In genomic region chrX:9829308-9830267, GRCh38 we compare ENCODE assay signal across 10 cellular contexts. TPM values are rescaled to one million over a fixed set of nuclear protein-coding genes. Genes with fewer than 3 reads are reported as not detected.
DNase-seq lines count a peak whose midpoint lies in the region; ATAC-seq, FAIRE-seq and TF ChIP-seq lines count a peak whose summit lies in the region.
"Had no signal": no experiment of that assay in that cellular context is flagged by ENCODE, and none has a peak within 500 bp of the region (broad histone marks: within the 10 kb centered on the region; RNA-seq: fewer than 3 reads in every experiment).

No MANE protein-coding gene starts in this region.

- H2AFZ ChIP-seq in PC-3 (ENCODE audit: low read length), result no peak overlapping the region; the same call in 1 of the 2 replicates
- H2AFZ ChIP-seq in mesenchymal stem cell (ENCODE audit: low read depth, low read length), result no peak overlapping the region

- H4K91ac ChIP-seq in mesenchymal stem cell (ENCODE audit: low read length), result peak overlapping the region; percentile 61

- ATAC-seq in GM18873 (IDR thresholded peaks at IDR 0.05; ENCODE audit: low FRiP score, unreplicated experiment), result peak; percentile 92
- ATAC-seq in HG02623 (IDR thresholded peaks at IDR 0.05; ENCODE audit: unreplicated experiment), result peak; percentile 93
- peak; percentile 93 for ATAC-seq in PC-3
- no peak for ATAC-seq in left lobe of liver
- ATAC-seq in psoas muscle, result no peak
- ATAC-seq: K562 had no signal

- H3K9me2 ChIP-seq in PC-3 (replicated peaks; ENCODE audit: low read length), result no peaks in the 10 kb centered on the region

- H3K9ac ChIP-seq in PC-3 (ENCODE audit: low read length) (no peak overlapping the region), mesenchymal stem cell (ENCODE audit: low read length) (no peak overlapping the region)

- peaks cover 14% of the 10 kb centered on the region for H3K4me1 ChIP-seq in PC-3 (ENCODE audit: insufficient read depth, low read length)
- peaks cover 33% of the 10 kb centered on the region for H3K4me1 ChIP-seq in mesenchymal stem cell (ENCODE audit: control insufficient read depth, insufficient read depth, low read depth, low read length)
- no peaks in the 10 kb centered on the region for H3K4me1 ChIP-seq in psoas muscle

- no peak overlapping the region for H2BK15ac ChIP-seq in mesenchymal stem cell (ENCODE audit: low read depth, poor library complexity, severe bottlenecking)

- no peak for FAIRE-seq in frontal cortex (lab: Jason Lieb, UNC)
- FAIRE-seq: colon, K562 had no signal

- peak overlapping the region in 1 of 2 experiments; percentile 72 for H2BK12ac ChIP-seq in mesenchymal stem cell (ENCODE audit: low read length in 2 of 2)

- no peaks in the 10 kb centered on the region for H4K20me1 ChIP-seq in PC-3 (ENCODE audit: low read length)

- peak overlapping the region; percentile 61 for H2BK120ac ChIP-seq in mesenchymal stem cell (ENCODE audit: low read depth, low read length)

- H3K79me2 ChIP-seq in PC-3 (ENCODE audit: low read length), result 0 out of 2 replicates have a peak, but pooled peaks cover 5% of the 10 kb centered on the region

- no peak overlapping the region for H3K23ac ChIP-seq in mesenchymal stem cell (ENCODE audit: low read length in 2 of 2)

- H3K18ac ChIP-seq in mesenchymal stem cell (ENCODE audit: low read depth in 1 of 2, low read length in 2 of 2), result no peak overlapping the region

- peak overlapping the region; percentile 48 for H3K4me2 ChIP-seq in PC-3 (ENCODE audit: low read length)
- H3K4me2 ChIP-seq in mesenchymal stem cell (ENCODE audit: low read length, poor library complexity, severe bottlenecking), result no peak overlapping the region

- DNase-seq in PC-3 (peak; percentile 93), mesenchymal stem cell (peak; percentile 83), frontal cortex (ENCODE audit: low spot score in 2 of 2) (no peak), left lobe of liver (ENCODE audit: low spot score) (no peak), psoas muscle (no peak), NCI-H1048 (lab: John Stamatoyannopoulos, UW) (no peak)

- H3K27me3 ChIP-seq in PC-3 (ENCODE audit: low read length), result no peaks in the 10 kb centered on the region
- peaks cover 0 to 4% of the 10 kb centered on the region in 2 experiments for H3K27me3 ChIP-seq in mesenchymal stem cell (ENCODE audit: control insufficient read depth in 1 of 2, insufficient read depth in 1 of 2, low read length in 2 of 2)
- H3K27me3 ChIP-seq in psoas muscle (ENCODE audit: insufficient read depth in 3 of 3, low read length in 2 of 3), result no peaks in the 10 kb centered on the region

- TF ChIP-seq CTCF in PC-3 (conservative IDR thresholded peaks at IDR 0.05; ENCODE audit: low read depth, low read length) (no peak; the same call in 1 of the 2 replicates), psoas muscle (IDR thresholded peaks at IDR 0.05) (no peak)

- BruUV-seq in PC-3 (replicated peaks; lab: Mats Ljungman, UMichigan), result no TSS peak

- H3K9me3 ChIP-seq in PC-3 (ENCODE audit: low read length) (no peaks in the 10 kb centered on the region), mesenchymal stem cell (ENCODE audit: control insufficient read depth, low read length) (no peaks in the 10 kb centered on the region), psoas muscle (no peaks in the 10 kb centered on the region)

- no peaks in the 10 kb centered on the region for H3F3A ChIP-seq in PC-3 (ENCODE audit: low read length, unreplicated experiment)

- H3K14ac ChIP-seq in mesenchymal stem cell (ENCODE audit: low read length in 2 of 2), result no peak overlapping the region

- no peaks in the 10 kb centered on the region for H3K36me3 ChIP-seq in PC-3 (ENCODE audit: low read depth, low read length)
- peaks cover 0 to 7% of the 10 kb centered on the region in 2 experiments for H3K36me3 ChIP-seq in mesenchymal stem cell (ENCODE audit: control insufficient read depth in 1 of 2, insufficient read depth in 2 of 2, low read depth in 1 of 2, low read length in 2 of 2)
- H3K36me3 ChIP-seq in psoas muscle (ENCODE audit: insufficient read depth in 1 of 2, low read depth in 1 of 2), result no peaks in the 10 kb centered on the region

- no peak overlapping the region for H2BK5ac ChIP-seq in mesenchymal stem cell (ENCODE audit: low read depth, low read length, poor library complexity, severe bottlenecking)

- H3K79me1 ChIP-seq in mesenchymal stem cell (replicated peaks; ENCODE audit: low read length, poor library complexity, severe bottlenecking), result peaks cover 12% of the 10 kb centered on the region

- CTCF ChIA-PET in PC-3 (lab: Charles Lee), result interaction anchor here (0.6 kb wide), 1 partner anchor 531 kb away, joined by 6 read pairs; no protein-coding TSS in a partner anchor

- peak overlapping the region; percentile 96 for H2AK5ac ChIP-seq in mesenchymal stem cell (ENCODE audit: low read length, severe bottlenecking)

- H4K8ac ChIP-seq in mesenchymal stem cell (ENCODE audit: low read length), result peak overlapping the region; percentile 41

- H3K27ac ChIP-seq in PC-3 (ENCODE audit: low read length) (peak overlapping the region; percentile 51), mesenchymal stem cell (ENCODE audit: low read length, poor library complexity, severe bottlenecking) (peak overlapping the region; percentile 90), psoas muscle (no peak overlapping the region)

- POLR2A ChIA-PET in PC-3 (lab: Charles Lee; ENCODE audit: unreplicated experiment), result no interaction called here

- intact Hi-C loops in PC-3 (cut with micrococcal nuclease) (loop anchor here (2.0 kb wide), 1 partner anchor 45 kb away; no protein-coding TSS in a partner anchor), psoas muscle (cut with DNase I) (no loop called here)

- H3K4me3 ChIP-seq in PC-3 (ENCODE audit: low read length) (no peak overlapping the region), mesenchymal stem cell (ENCODE audit: insufficient read depth in 1 of 2, low read depth in 1 of 2, low read length in 2 of 2) (no peak overlapping the region), psoas muscle (no peak overlapping the region)
- H3K4me3 ChIP-seq: K562 had no signal

- H3K4ac ChIP-seq in mesenchymal stem cell (ENCODE audit: low read depth in 1 of 2, low read length in 2 of 2), result no peak overlapping the region

- 57% methylated on average over 9 of the region's 14 CpGs for WGBS in mesenchymal stem cell
- 82 to 93% (median 90%) methylated on average over 14 of the region's 14 CpGs for WGBS in psoas muscle, 3 donors

RNA-seq across cellular contexts. Expression of gene SHROOM2, which starts 43.4 kb away (rescaled TPM):
- total RNA-seq in PC-3 (2014; rRNA removed), result 6.5 and 8.6 TPM in 2 replicates
- 7.9 TPM for polyA plus RNA-seq in mesenchymal stem cell (2013, experiment 1 of 2)
- polyA plus RNA-seq in mesenchymal stem cell (2013, experiment 2 of 2), result 7.6 TPM
- 19.2 TPM for total RNA-seq in frontal cortex
- 4.7 TPM for total RNA-seq in left lobe of liver
- total RNA-seq in psoas muscle, result under 1 TPM; 0.11 to 0.47 (median 0.23) TPM
- polyA plus RNA-seq in psoas muscle, result under 1 TPM; 0.05 to 0.12 (median 0.06) TPM
- total RNA-seq: K562 had no signal
- polyA plus RNA-seq: K562 had no signal

Comparison
In these comparisons a context has a peak if more than half of its experiments do, and no peak if none do; other contexts are left out.
1. ATAC-seq: peak in GM18873 (single experiment), HG02623 (single experiment) and PC-3 (single experiment); none in left lobe of liver (single experiment) and psoas muscle (0 of 4).
2. DNase-seq: peak in PC-3 (single experiment) and mesenchymal stem cell (single experiment); none in frontal cortex (0 of 2), left lobe of liver (single experiment), psoas muscle (0 of 2) and NCI-H1048 (single experiment).